Comparison of ENCODE assay signal across 28 cellular contexts in the genomic region with DNA sequence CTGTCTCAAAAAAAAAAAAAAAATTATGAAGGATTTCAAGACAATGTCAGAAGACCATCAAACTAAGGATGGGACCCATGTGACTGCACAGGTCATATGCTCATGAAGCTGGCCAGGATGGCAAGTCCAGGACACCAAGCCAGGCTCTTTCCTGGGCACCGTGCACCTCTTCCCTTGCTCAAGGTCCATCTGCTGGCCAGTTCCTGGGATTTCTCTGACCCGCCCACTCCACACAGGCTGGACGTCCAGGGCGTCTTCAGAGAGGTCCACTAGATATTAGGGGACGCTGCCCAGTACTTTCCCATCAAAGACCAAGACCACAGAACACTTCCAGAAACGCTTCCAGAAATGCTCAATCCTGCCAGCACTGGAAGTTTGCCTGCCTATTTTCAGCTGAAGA. TPM values are rescaled to one million over a fixed set of nuclear protein-coding genes. Genes with fewer than 3 reads are reported as not detected.
DNase-seq lines count a peak whose midpoint lies in the region; ATAC-seq and TF ChIP-seq lines count a peak whose summit lies in the region.
"Had no signal": no experiment of that assay in that cellular context is flagged by ENCODE, and none has a peak within 500 bp of the region (broad histone marks: within the 10 kb centered on the region; RNA-seq: fewer than 3 reads in every experiment).

No MANE protein-coding gene starts in this region.

- peaks cover 46 to 93% (median 87%) of the 10 kb centered on the region in 10 experiments for H3K4me1 ChIP-seq in BLaER1 treated with 17β-estradiol and CSF1 and Interleukin-3, amounts not matched to agents 10 nM and 100 nM
- H3K4me1 ChIP-seq in sigmoid colon, result peaks cover 2 to 62% (median 53%) of the 10 kb centered on the region in 4 donors

- no peak overlapping the region for H3K4me3 Mint-ChIP-seq in brain
- H3K4me3 Mint-ChIP-seq in activated CD4-positive, alpha-beta T cell treated with anti-CD3 and anti-CD28 coated beads, Interleukin-2, amount 10 ng/mL, durations not matched to agents 7 days and 5 days, result no peak overlapping the region
- no peak overlapping the region for H3K4me3 Mint-ChIP-seq in stimulated activated naive CD8-positive, alpha-beta T cell treated with anti-CD3 and anti-CD28 coated beads, Interleukin-15, amount 100 ng/mL, for 72 hours
- H3K4me3 Mint-ChIP-seq: stimulated activated naive CD8-positive, alpha-beta T cell treated with anti-CD3 and anti-CD28 coated beads, Interleukin-15, Interleukin-2, amounts not matched to agents 100 ng/mL and 50 ng/mL, for 24 hours had no signal

- H3K36me3 Mint-ChIP-seq in brain, result no peaks in the 10 kb centered on the region
- no peaks in the 10 kb centered on the region for H3K36me3 Mint-ChIP-seq in activated CD4-positive, alpha-beta T cell treated with anti-CD3 and anti-CD28 coated beads, Interleukin-2, amount 10 ng/mL, durations not matched to agents 7 days and 5 days (ENCODE audit: low read depth)

- peak overlapping the region in 8 of 11 experiments; percentile 89 to 99 (median 98); a peak in 17 of 22 replicates for H3K4me2 ChIP-seq in BLaER1 treated with 17β-estradiol and CSF1 and Interleukin-3, amounts not matched to agents 10 nM and 100 nM

- H3K27me3 Mint-ChIP-seq in brain, result no peaks in the 10 kb centered on the region
- H3K27me3 Mint-ChIP-seq in activated CD4-positive, alpha-beta T cell treated with anti-CD3 and anti-CD28 coated beads, Interleukin-2, amount 10 ng/mL, durations not matched to agents 7 days and 5 days, result peaks cover 5% of the 10 kb centered on the region
- H3K27me3 Mint-ChIP-seq in stimulated activated naive CD8-positive, alpha-beta T cell treated with anti-CD3 and anti-CD28 coated beads, Interleukin-15, amount 100 ng/mL, for 72 hours, result peaks cover 31% of the 10 kb centered on the region
- H3K27me3 Mint-ChIP-seq: stimulated activated naive CD8-positive, alpha-beta T cell treated with anti-CD3 and anti-CD28 coated beads, Interleukin-15, Interleukin-2, amounts not matched to agents 100 ng/mL and 50 ng/mL, for 24 hours had no signal

- CTCF ChIA-PET in activated CD4-positive, alpha-beta T cell treated with anti-CD3 and anti-CD28 coated beads, Interleukin-2, amount 10 ng/mL, durations not matched to agents 7 days and 5 days (lab: Charles Lee), result interaction anchor here (0.7 to 9.2 kb wide), 6 partner anchors 7 to 109 kb away, joined by 3 to 111 read pairs (median 4); partner anchors contain the start of gene PTMA

- H3K9ac ChIP-seq in BLaER1 treated with 17β-estradiol and CSF1 and Interleukin-3, amounts not matched to agents 10 nM and 100 nM, result peak overlapping the region in 4 of 11 experiments; percentile 9 to 90 (median 16); a peak in 1 of 22 replicates

- no peaks in the 10 kb centered on the region for H3K36me3 ChIP-seq in BLaER1 treated with 17β-estradiol and CSF1 and Interleukin-3, amounts not matched to agents 10 nM and 100 nM
- no peaks in the 10 kb centered on the region for H3K36me3 ChIP-seq in sigmoid colon
- H3K36me3 ChIP-seq: breast epithelium, uterus had no signal

- no peak overlapping the region for H3K4me3 ChIP-seq in BLaER1 treated with 17β-estradiol and CSF1 and Interleukin-3, amounts not matched to agents 10 nM and 100 nM
- no peak overlapping the region for H3K4me3 ChIP-seq in sigmoid colon
- H3K4me3 ChIP-seq: breast epithelium, uterus had no signal

- H3K27ac Mint-ChIP-seq in brain, result peak overlapping the region in 4 of 5 experiments; percentile 57 to 100 (median 96)
- no peak overlapping the region for H3K27ac Mint-ChIP-seq in activated CD4-positive, alpha-beta T cell treated with anti-CD3 and anti-CD28 coated beads, Interleukin-2, amount 10 ng/mL, durations not matched to agents 7 days and 5 days
- no peak overlapping the region for H3K27ac Mint-ChIP-seq in stimulated activated naive CD8-positive, alpha-beta T cell treated with anti-CD3 and anti-CD28 coated beads, Interleukin-15, amount 100 ng/mL, for 72 hours
- H3K27ac Mint-ChIP-seq: stimulated activated naive CD8-positive, alpha-beta T cell treated with anti-CD3 and anti-CD28 coated beads, Interleukin-15, Interleukin-2, amounts not matched to agents 100 ng/mL and 50 ng/mL, for 24 hours had no signal

- no peaks in the 10 kb centered on the region for H3K27me3 ChIP-seq in BLaER1 treated with 17β-estradiol and CSF1 and Interleukin-3, amounts not matched to agents 10 nM and 100 nM
- H3K27me3 ChIP-seq in layer of hippocampus (ENCODE audit: control insufficient read depth, insufficient read depth, low read length) (no peaks in the 10 kb centered on the region), sigmoid colon (no peaks in the 10 kb centered on the region)
- H3K27me3 ChIP-seq: breast epithelium, uterus had no signal

- POLR2A ChIA-PET in activated CD4-positive, alpha-beta T cell treated with anti-CD3 and anti-CD28 coated beads, Interleukin-2, amount 10 ng/mL, durations not matched to agents 7 days and 5 days (lab: Charles Lee), result no interaction called here

- peaks cover 53% of the 10 kb centered on the region for H3K4me1 Mint-ChIP-seq in brain
- peaks cover 38% of the 10 kb centered on the region for H3K4me1 Mint-ChIP-seq in activated CD4-positive, alpha-beta T cell treated with anti-CD3 and anti-CD28 coated beads, Interleukin-2, amount 10 ng/mL, durations not matched to agents 7 days and 5 days
- H3K4me1 Mint-ChIP-seq in stimulated activated naive CD8-positive, alpha-beta T cell treated with anti-CD3 and anti-CD28 coated beads, Interleukin-15, amount 100 ng/mL, for 72 hours, result peaks cover 32% of the 10 kb centered on the region

- no peak for ATAC-seq in stimulated activated naive CD8-positive, alpha-beta T cell treated with anti-CD3 and anti-CD28 coated beads, Interleukin-15, amount 100 ng/mL, for 72 hours
- no peak for ATAC-seq in HG02870 (IDR thresholded peaks at IDR 0.05; ENCODE audit: unreplicated experiment)

- peaks cover 0 to 7% (median 0%) of the 10 kb centered on the region in 5 experiments for H3K9me3 Mint-ChIP-seq in brain
- no peaks in the 10 kb centered on the region for H3K9me3 Mint-ChIP-seq in activated CD4-positive, alpha-beta T cell treated with anti-CD3 and anti-CD28 coated beads, Interleukin-2, amount 10 ng/mL, durations not matched to agents 7 days and 5 days
- H3K9me3 Mint-ChIP-seq in stimulated activated naive CD8-positive, alpha-beta T cell treated with anti-CD3 and anti-CD28 coated beads, Interleukin-15, amount 100 ng/mL, for 72 hours, result no peaks in the 10 kb centered on the region
- H3K9me3 Mint-ChIP-seq: stimulated activated naive CD8-positive, alpha-beta T cell treated with anti-CD3 and anti-CD28 coated beads, Interleukin-15, Interleukin-2, amounts not matched to agents 100 ng/mL and 50 ng/mL, for 24 hours had no signal

- intact Hi-C loops in sigmoid colon (cut with DNase I), result no loop called here

- no peak for DNase-seq in sigmoid colon
- no peak for DNase-seq in activated CD4-positive, alpha-beta T cell treated with anti-CD3 and anti-CD28 coated beads, Interleukin-2, amount 10 ng/mL, durations not matched to agents 7 days and 5 days
- DNase-seq in stimulated activated naive CD8-positive, alpha-beta T cell treated with anti-CD3 and anti-CD28 coated beads, Interleukin-15, amount 100 ng/mL, for 72 hours, result no peak
- DNase-seq in OCI-M2 (lab: John Stamatoyannopoulos, UW; ENCODE audit: unreplicated experiment), result no peak
- DNase-seq: activated CD4-positive, alpha-beta T cell treated with anti-CD3 and anti-CD28 coated beads, Interleukin-2, amount 50 U/mL, for 4 hours; activated CD8-positive, alpha-beta memory T cell treated with anti-CD3 and anti-CD28 coated beads, Interleukin-2, amount 50 U/mL, for 48 hours; activated effector memory CD4-positive, alpha-beta T cell treated with anti-CD3 and anti-CD28 coated beads, Interleukin-2, amount 50 U/mL, for 16 hours; NCI-H1417; NCI-H524 treated with DMSO at 0.1 percent for 48 hours; stimulated activated CD4-positive, alpha-beta T cell treated with anti-CD3 and anti-CD28 coated beads, Interleukin-4, amount 100 ng/mL, for 24 hours; uterus had no signal

- no peak for TF ChIP-seq EP300 in sigmoid colon (IDR thresholded peaks at IDR 0.05)

- no peak for TF ChIP-seq POLR2A in sigmoid colon (IDR thresholded peaks at IDR 0.05)

- H3K27ac ChIP-seq in BLaER1 treated with 17β-estradiol and CSF1 and Interleukin-3, amounts not matched to agents 10 nM and 100 nM, result peak overlapping the region in 6 of 11 experiments; percentile 91 to 98 (median 96); a peak in 8 of 22 replicates
- H3K27ac ChIP-seq in layer of hippocampus (ENCODE audit: low read depth, low read length) (peak overlapping the region; percentile 81), sigmoid colon (peak overlapping the region; percentile 98 to 100 (median 99))
- H3K27ac ChIP-seq: VCaP had no signal

- no peaks in the 10 kb centered on the region for H4K20me1 ChIP-seq in BLaER1 treated with 17β-estradiol and CSF1 and Interleukin-3, amounts not matched to agents 10 nM and 100 nM

- TF ChIP-seq CTCF in brain (conservative IDR thresholded peaks at IDR 0.05), result no peak
- no peak for TF ChIP-seq CTCF in sigmoid colon (IDR thresholded peaks at IDR 0.05)

- H3K9me3 ChIP-seq in BLaER1 treated with 17β-estradiol and CSF1 and Interleukin-3, amounts not matched to agents 10 nM and 100 nM (replicated peaks in 1 of 11), result no peaks in the 10 kb centered on the region
- no peaks in the 10 kb centered on the region for H3K9me3 ChIP-seq in sigmoid colon
- H3K9me3 ChIP-seq: breast epithelium, uterus had no signal

- 84 to 86% methylated on average over 6 of the region's 6 CpGs for WGBS in sigmoid colon, 2 donors

RNA-seq across cellular contexts. Expression of gene TEX44, which starts 14.3 kb away (rescaled TPM):
- polyA plus RNA-seq in brain (ENCODE audit: insufficient read depth, low read depth, low replicate concordance), result not detected
- not detected for total RNA-seq in sigmoid colon
- polyA plus RNA-seq in sigmoid colon, result not detected
- total RNA-seq in activated CD4-positive, alpha-beta T cell treated with anti-CD3 and anti-CD28 coated beads, Interleukin-2, amount 10 ng/mL, durations not matched to agents 7 days and 5 days, result not detected
- total RNA-seq: A673; breast epithelium; dermis microvascular lymphatic vessel endothelial cell; endothelial cell of umbilical vein; lower leg skin; MCF 10A; renal cortical epithelial cell; SK-MEL-5; T-helper 2 cell treated with Interferon-gamma antibody and Interleukin-4, amounts not matched to agents 100 ng/mL and 5 ng/mL, for 36 hours; uterus had no signal
- polyA plus RNA-seq: adipose tissue, BJ, endothelial cell of umbilical vein had no signal

Comparison
In these comparisons a context has a peak if more than half of its experiments do, and no peak if none do; other contexts are left out.
1. H3K27ac Mint-ChIP-seq: peak in brain (4 of 5); none in activated CD4-positive, alpha-beta T cell treated with anti-CD3 and anti-CD28 coated beads, Interleukin-2, amount 10 ng/mL, durations not matched to agents 7 days and 5 days (single experiment) and stimulated activated naive CD8-positive, alpha-beta T cell treated with anti-CD3 and anti-CD28 coated beads, Interleukin-15, amount 100 ng/mL, for 72 hours (0 of 2).
2. Peak in every context shown above with its lines, with median percentiles within 50 percentile points of each other: H3K27ac ChIP-seq.